8 cellular contexts compared by ENCODE assay signal in the genomic region with DNA sequence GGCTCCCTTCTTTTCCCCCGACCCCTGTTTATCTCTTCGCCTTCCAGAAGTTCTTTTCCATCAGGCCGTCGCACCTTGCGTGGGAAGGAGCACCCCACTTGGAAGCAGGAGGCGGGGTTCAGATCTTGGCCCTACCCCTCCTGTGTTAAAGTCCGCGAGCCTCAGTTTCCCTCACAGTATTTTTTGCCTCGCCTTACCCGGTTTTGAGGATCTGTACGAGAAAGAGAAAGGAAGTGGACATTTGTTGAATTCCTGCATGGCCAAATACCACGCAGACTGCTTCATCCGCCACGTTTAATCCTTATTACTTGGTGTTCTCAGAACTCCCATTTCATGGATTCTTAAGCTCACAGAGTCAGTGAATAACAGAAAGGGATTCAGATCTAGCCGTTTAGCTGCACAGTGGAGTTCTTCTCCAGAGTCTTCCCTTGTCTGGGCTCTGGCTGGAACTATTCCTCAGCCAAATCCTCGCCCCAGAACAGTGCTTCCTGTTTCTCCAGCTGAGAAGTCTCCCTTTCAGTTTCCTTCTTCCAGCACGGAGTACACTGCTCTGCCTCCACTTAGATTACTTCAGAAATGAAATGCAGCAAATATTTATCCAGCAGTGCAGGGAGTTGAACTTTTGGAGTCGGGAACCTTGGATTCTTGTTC. TPM values are rescaled to one million over a fixed set of nuclear protein-coding genes. Genes with fewer than 3 reads are reported as not detected.
A peak's percentile ranks its signal among the peaks of the same experiment; 100 is the strongest.
DNase-seq lines count a peak whose midpoint lies in the region; ATAC-seq and TF ChIP-seq lines count a peak whose summit lies in the region.

No MANE protein-coding gene starts in this region.

- intact Hi-C loops in PC-3 (cut with micrococcal nuclease): no loop called here

- H3K4me2 ChIP-seq in PC-3 (ENCODE audit: low read length): peak overlapping the region; percentile 98

- DNase-seq in DMS53 (lab: John Stamatoyannopoulos, UW) (peak; percentile 29), DMS53 treated with DMSO at 0.1 percent for 48 hours (lab: John Stamatoyannopoulos, UW; ENCODE audit: unreplicated experiment) (no peak), PC-3 (peak; percentile 20), endodermal cell (no peak), NCI-H1417 treated with DMSO at 0.1 percent for 48 hours (lab: John Stamatoyannopoulos, UW) (no peak)
- DNase-seq in central memory CD4-positive, alpha-beta T cell: no peak

- WGBS in endodermal cell (ENCODE audit: insufficient coverage in 1 of 2, insufficient read length in 1 of 2), 2 experiments: 27 to 32% methylated on average over 18 of the region's 18 CpGs

- H3K9me2 ChIP-seq in PC-3 (replicated peaks; ENCODE audit: low read length): no peaks in the 10 kb centered on the region

- no peaks in the 10 kb centered on the region for H3F3A ChIP-seq in PC-3 (ENCODE audit: low read length, unreplicated experiment)

- peak overlapping the region; percentile 81 for H3K4me3 Mint-ChIP-seq in endodermal cell

- CTCF ChIA-PET in PC-3 (lab: Charles Lee): interaction anchor here (0.6 to 0.9 kb wide), 2 partner anchors 11 to 13 kb away, joined by 3 to 5 read pairs; a partner anchor contains a TSS

- ATAC-seq in PC-3 (peak; percentile 25; the same call in 1 of the 2 replicates), HG02623 (IDR thresholded peaks at IDR 0.05; ENCODE audit: unreplicated experiment) (no peak)

- peaks cover 15% of the 10 kb centered on the region for H3K36me3 Mint-ChIP-seq in endodermal cell (ENCODE audit: low read depth)

- H3K4me3 ChIP-seq in PC-3 (ENCODE audit: low read length) (peak overlapping the region; percentile 77), endodermal cell (ENCODE audit: low read length) (peak overlapping the region; percentile 88), muscle layer of colon (ENCODE audit: low read depth in 1 of 2, low read length in 2 of 2) (peak overlapping the region; percentile 71 to 72)

- H3K4me1 ChIP-seq in PC-3 (ENCODE audit: insufficient read depth, low read length) (peaks cover 11% of the 10 kb centered on the region), endodermal cell (ENCODE audit: control insufficient read depth, insufficient read depth, low read length) (peaks cover 9% of the 10 kb centered on the region), muscle layer of colon (ENCODE audit: insufficient read depth, low read length) (peaks cover 17% of the 10 kb centered on the region)

- peak overlapping the region; percentile 89 for H3K27ac Mint-ChIP-seq in endodermal cell

- H3K27me3 ChIP-seq in PC-3 (ENCODE audit: low read length): no peaks in the 10 kb centered on the region
- H3K27me3 ChIP-seq in endodermal cell (ENCODE audit: control insufficient read depth, insufficient read depth, low read length, poor library complexity, severe bottlenecking): no peaks in the 10 kb centered on the region
- no peaks in the 10 kb centered on the region for H3K27me3 ChIP-seq in muscle layer of colon (ENCODE audit: control insufficient read depth in 1 of 2, insufficient read depth in 2 of 2, low read length in 2 of 2)

- H4K20me1 ChIP-seq in PC-3 (ENCODE audit: low read length): no peaks in the 10 kb centered on the region

- H2AFZ ChIP-seq in PC-3 (ENCODE audit: low read length): peak overlapping the region; percentile 96

- H3K36me3 ChIP-seq in PC-3 (ENCODE audit: low read depth, low read length): no peaks in the 10 kb centered on the region
- H3K36me3 ChIP-seq in endodermal cell (ENCODE audit: control insufficient read depth, insufficient read depth, low read length): peaks cover 16% of the 10 kb centered on the region
- H3K36me3 ChIP-seq in muscle layer of colon (ENCODE audit: insufficient read depth, low read length): no peaks in the 10 kb centered on the region

- H3K9me3 Mint-ChIP-seq in endodermal cell: peaks cover 2% of the 10 kb centered on the region

- peaks cover 13% of the 10 kb centered on the region for H3K4me1 Mint-ChIP-seq in endodermal cell

- H3K79me2 ChIP-seq in PC-3 (ENCODE audit: low read length): no peaks in the 10 kb centered on the region

- peak overlapping the region; percentile 90 for H3K9ac ChIP-seq in PC-3 (ENCODE audit: low read length)
- peak overlapping the region; percentile 59 for H3K9ac ChIP-seq in endodermal cell (ENCODE audit: extremely low read depth, low read length, poor library complexity, severe bottlenecking)
- H3K9ac ChIP-seq in muscle layer of colon (ENCODE audit: low read length): peak overlapping the region; percentile 76

- peak overlapping the region; percentile 32 for H3K27ac ChIP-seq in PC-3 (ENCODE audit: low read length)
- H3K27ac ChIP-seq in endodermal cell (ENCODE audit: low read depth, low read length): no peak overlapping the region
- H3K27ac ChIP-seq in muscle layer of colon (ENCODE audit: low read depth, low read length): peak overlapping the region; percentile 86

- BruUV-seq in PC-3 (replicated peaks; lab: Mats Ljungman, UMichigan): TSS peak; percentile 73

- TF ChIP-seq CTCF in PC-3 (conservative IDR thresholded peaks at IDR 0.05; ENCODE audit: low read depth, low read length) (no peak), endodermal cell (conservative IDR thresholded peaks at IDR 0.05) (no peak)

- H3K27me3 Mint-ChIP-seq in endodermal cell (ENCODE audit: insufficient read depth): peaks cover 2% of the 10 kb centered on the region

- POLR2A ChIA-PET in PC-3 (lab: Charles Lee; ENCODE audit: unreplicated experiment): interaction anchor here (0.7 to 0.8 kb wide), 2 partner anchors 42 to 63 kb away, joined by 4 to 5 read pairs; a partner anchor contains a TSS

- H3K9me3 ChIP-seq in PC-3 (ENCODE audit: low read length) (no peaks in the 10 kb centered on the region), endodermal cell (ENCODE audit: control insufficient read depth, low read length) (no peaks in the 10 kb centered on the region), muscle layer of colon (ENCODE audit: low read length) (no peaks in the 10 kb centered on the region)

RNA-seq across cellular contexts. Expression of a gene that starts 0.6 kb away (rescaled TPM):
- 53.0 and 60.9 TPM in 2 replicates for total RNA-seq in PC-3 (2014; rRNA removed)
- total RNA-seq in endodermal cell: 100 to 1,000 TPM; 122 to 136 TPM
- 128 TPM for polyA plus RNA-seq in endodermal cell (2013, experiment 1 of 2)
- polyA plus RNA-seq in endodermal cell (2013, experiment 2 of 2): 112 TPM

RNA-seq across cellular contexts. Expression of a gene that starts 11.2 kb away (rescaled TPM):
- 34.1 and 47.4 TPM in 2 replicates for total RNA-seq in PC-3 (2014; rRNA removed)
- 10 to 100 TPM; 44.6 to 50.2 TPM for total RNA-seq in endodermal cell
- 42.3 TPM for polyA plus RNA-seq in endodermal cell (2013, experiment 1 of 2)
- 39.7 TPM for polyA plus RNA-seq in endodermal cell (2013, experiment 2 of 2)

RNA-seq across cellular contexts. Expression of a gene that starts 32.9 kb away (rescaled TPM):
- total RNA-seq in PC-3 (2014; rRNA removed): 18.4 and 26.8 TPM in 2 replicates
- 10 to 100 TPM in 1 of 2 donors, 1 to 10 TPM in 1; 9.4 to 13.9 TPM for total RNA-seq in endodermal cell
- polyA plus RNA-seq in endodermal cell (2013, experiment 1 of 2): 23.1 TPM
- 23.0 TPM for polyA plus RNA-seq in endodermal cell (2013, experiment 2 of 2)

RNA-seq across cellular contexts. Expression of a gene that starts 33.6 kb away (rescaled TPM):
- total RNA-seq in PC-3 (2014; rRNA removed) (60.6 and 70.3 TPM in 2 replicates), endodermal cell (10 to 100 TPM; 77.4 to 80.1 TPM)
- polyA plus RNA-seq in endodermal cell (2013, experiment 1 of 2): 74.7 TPM
- polyA plus RNA-seq in endodermal cell (2013, experiment 2 of 2): 86.3 TPM

RNA-seq across cellular contexts. Expression of a gene that starts 36.4 kb away (rescaled TPM):
- total RNA-seq in PC-3 (2014; rRNA removed): 8.2 and 30.2 TPM in 2 replicates
- total RNA-seq in endodermal cell: 10 to 100 TPM; 21.5 to 27.5 TPM
- polyA plus RNA-seq in endodermal cell (2013, experiment 1 of 2): 23.0 TPM
- 20.2 TPM for polyA plus RNA-seq in endodermal cell (2013, experiment 2 of 2)

Comparison
In these comparisons a context has a peak if more than half of its experiments do, and no peak if none do; other contexts are left out.
1. DNase-seq: peak in DMS53 (single experiment) and PC-3 (single experiment); none in DMS53 treated with DMSO at 0.1 percent for 48 hours (single experiment), endodermal cell (single experiment), NCI-H1417 treated with DMSO at 0.1 percent for 48 hours (single experiment) and central memory CD4-positive, alpha-beta T cell (single experiment).
2. Peak in every context shown above with its lines, with median percentiles within 50 percentile points of each other: H3K4me3 ChIP-seq and H3K9ac ChIP-seq.